Comparison of ENCODE assay signal across 25 cellular contexts in the genomic region with DNA sequence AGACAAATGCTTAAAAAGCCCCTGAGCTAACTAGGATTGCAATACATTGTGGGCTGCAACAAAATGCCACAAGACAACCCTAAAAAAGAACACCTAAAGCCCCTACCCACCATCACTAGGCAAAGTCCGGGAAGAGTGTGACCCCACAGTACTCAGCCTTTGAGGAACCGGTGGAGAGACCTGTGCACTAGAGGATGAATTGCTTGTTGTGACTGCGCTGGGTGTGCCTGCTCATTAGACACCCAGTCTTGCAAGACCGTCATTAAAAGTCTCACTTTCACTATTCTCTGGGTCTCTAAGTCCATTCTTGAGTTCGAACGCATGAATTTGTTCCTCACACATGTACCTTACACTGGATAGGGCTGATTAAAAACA.
"Had no signal": no experiment of that assay in that cellular context is flagged by ENCODE, and none has a peak within 500 bp of the region (broad histone marks: within the 10 kb centered on the region; RNA-seq: fewer than 3 reads in every experiment).

No MANE protein-coding gene starts in this region.

- ATAC-seq: left lobe of liver; naive thymus-derived CD4-positive, alpha-beta T cell; natural killer cell treated with Interleukin-12 subunit alpha and Interleukin-12 subunit beta and Interleukin-15 and Interleukin-18, amount 100 ng/mL, for 72 hours; stimulated activated memory B cell treated with anti-CD40 and anti-IgM and Interleukin-4, amounts not matched to agents 10 μg/mL and 1 μg/mL and 100 μg/mL, for 72 hours; stimulated activated naive CD8-positive, alpha-beta T cell treated with anti-CD3 and anti-CD28 coated beads, Interleukin-15, amount 100 ng/mL, for 72 hours had no signal

- H3K9me3 ChIP-seq: mucosa of descending colon, ovary, prostate gland, sigmoid colon, uterus had no signal

- H3K36me3 ChIP-seq: ovary, prostate gland, sigmoid colon, tibial nerve, uterus had no signal

- H3K27ac ChIP-seq: ovary, prostate gland, tibial nerve, uterus had no signal

- H3K27me3 ChIP-seq: ovary, sigmoid colon, tibial nerve, uterus had no signal

- DNase-seq: hypothalamus; immature natural killer cell; mesendoderm; midbrain; mucosa of descending colon; naive thymus-derived CD4-positive, alpha-beta T cell; ovary; retina; small intestine; stimulated activated CD4-positive, alpha-beta T cell treated with anti-CD3 and anti-CD28 coated beads, Interleukin-1b, Interleukin-23, amount 100 ng/mL, for 48 hours; stimulated activated CD4-positive, alpha-beta T cell treated with anti-CD3 and anti-CD28 coated beads, Interleukin-2, amount 100 ng/mL, for 48 hours; stimulated activated CD4-positive, alpha-beta T cell treated with anti-CD3 and anti-CD28 coated beads, Interleukin-4, amount 100 ng/mL, for 4 hours; stimulated activated CD8-positive, alpha-beta memory T cell treated with anti-CD3 and anti-CD28 coated beads, Interleukin-4, amount 100 ng/mL, for 48 hours; stimulated activated naive CD4-positive, alpha-beta T cell treated with Interleukin-2 at 50 U/mL for 16 hours; stimulated activated naive CD8-positive, alpha-beta T cell treated with anti-CD3 and anti-CD28 coated beads, Interleukin-15, amount 100 ng/mL, for 72 hours; substantia nigra; uterus had no signal

- FAIRE-seq: islet of Langerhans, small intestine had no signal

- H3K4me1 ChIP-seq: prostate gland, tibial nerve, uterus had no signal

- H3K4me3 ChIP-seq: lung, mucosa of descending colon, ovary, prostate gland, sigmoid colon, tibial nerve, uterus had no signal
